1 cellular context compared by ENCODE assay signal in the genomic region with DNA sequence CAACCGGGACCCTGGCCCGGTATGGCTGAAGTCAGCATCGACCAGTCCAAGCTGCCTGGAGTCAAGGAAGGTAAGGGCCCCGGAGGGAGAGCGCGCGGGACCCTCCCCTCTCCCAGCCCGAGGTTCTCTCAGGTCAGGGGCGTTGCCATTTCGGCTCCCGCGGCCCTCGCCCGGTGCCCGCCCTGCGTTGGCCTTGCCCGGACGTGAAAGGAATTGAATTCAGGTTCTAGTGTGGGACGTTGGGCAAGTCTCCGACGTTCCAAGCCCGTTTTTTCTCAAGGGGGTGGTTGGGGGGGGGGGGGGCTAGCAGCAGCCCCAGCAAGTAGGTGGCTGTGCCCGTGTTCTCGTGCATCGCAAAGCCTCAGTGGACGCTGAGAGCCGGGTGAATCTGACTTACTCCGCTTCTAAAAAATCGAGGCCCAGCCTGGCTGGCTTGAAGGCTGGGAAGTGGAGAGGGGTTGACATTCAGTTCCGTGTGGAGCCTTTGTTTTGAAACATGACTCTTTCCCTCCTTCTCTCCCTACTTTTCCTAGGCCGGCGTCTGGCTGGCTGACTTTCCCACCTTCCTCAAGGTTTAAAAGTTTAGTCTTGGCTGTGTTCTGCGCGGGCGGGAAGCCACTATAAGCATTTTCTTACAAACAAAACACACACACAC.
A peak's percentile ranks its signal among the peaks of the same experiment; 100 is the strongest.
TF ChIP-seq lines count a peak whose summit lies in the region.

No MANE protein-coding gene starts in this region.

TF ChIP-seq in K562, 482 proteins besides CTCF, POLR2A, EP300 and RAD21:
- 0 out of 4 replicates have a peak, but pooled peaks of 1 of the 2 experiments have one; percentile 38 for TF ChIP-seq SIN3A (IDR thresholded peaks at IDR 0.05; ENCODE audit: borderline replicate concordance in 2 of 2, control insufficient read depth in 1 of 2, low read depth in 2 of 2, low read length in 2 of 2)
- peak; percentile 4 for TF ChIP-seq PCBP1 (IDR thresholded peaks at IDR 0.05; ENCODE audit: low read depth, low read length, poor library complexity, severe bottlenecking)
- TF ChIP-seq, protein P1, sequence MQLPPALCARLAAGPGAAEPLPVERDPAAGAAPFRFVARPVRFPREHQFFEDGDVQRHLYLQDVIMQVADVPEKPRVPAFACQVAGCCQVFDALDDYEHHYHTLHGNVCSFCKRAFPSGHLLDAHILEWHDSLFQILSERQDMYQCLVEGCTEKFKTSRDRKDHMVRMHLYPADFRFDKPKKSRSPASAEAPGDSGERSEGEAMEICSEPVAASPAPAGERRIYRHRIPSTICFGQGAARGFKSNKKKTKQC (CRISPR knock-in tag; IDR thresholded peaks at IDR 0.05), result peak; percentile 51; the same call in 1 of the 2 replicates
- TF ChIP-seq RB1 (IDR thresholded peaks at IDR 0.05; ENCODE audit: low read depth), result 0 out of 2 replicates have a peak, but pooled peaks have one; percentile 12
- TF ChIP-seq, protein P2, sequence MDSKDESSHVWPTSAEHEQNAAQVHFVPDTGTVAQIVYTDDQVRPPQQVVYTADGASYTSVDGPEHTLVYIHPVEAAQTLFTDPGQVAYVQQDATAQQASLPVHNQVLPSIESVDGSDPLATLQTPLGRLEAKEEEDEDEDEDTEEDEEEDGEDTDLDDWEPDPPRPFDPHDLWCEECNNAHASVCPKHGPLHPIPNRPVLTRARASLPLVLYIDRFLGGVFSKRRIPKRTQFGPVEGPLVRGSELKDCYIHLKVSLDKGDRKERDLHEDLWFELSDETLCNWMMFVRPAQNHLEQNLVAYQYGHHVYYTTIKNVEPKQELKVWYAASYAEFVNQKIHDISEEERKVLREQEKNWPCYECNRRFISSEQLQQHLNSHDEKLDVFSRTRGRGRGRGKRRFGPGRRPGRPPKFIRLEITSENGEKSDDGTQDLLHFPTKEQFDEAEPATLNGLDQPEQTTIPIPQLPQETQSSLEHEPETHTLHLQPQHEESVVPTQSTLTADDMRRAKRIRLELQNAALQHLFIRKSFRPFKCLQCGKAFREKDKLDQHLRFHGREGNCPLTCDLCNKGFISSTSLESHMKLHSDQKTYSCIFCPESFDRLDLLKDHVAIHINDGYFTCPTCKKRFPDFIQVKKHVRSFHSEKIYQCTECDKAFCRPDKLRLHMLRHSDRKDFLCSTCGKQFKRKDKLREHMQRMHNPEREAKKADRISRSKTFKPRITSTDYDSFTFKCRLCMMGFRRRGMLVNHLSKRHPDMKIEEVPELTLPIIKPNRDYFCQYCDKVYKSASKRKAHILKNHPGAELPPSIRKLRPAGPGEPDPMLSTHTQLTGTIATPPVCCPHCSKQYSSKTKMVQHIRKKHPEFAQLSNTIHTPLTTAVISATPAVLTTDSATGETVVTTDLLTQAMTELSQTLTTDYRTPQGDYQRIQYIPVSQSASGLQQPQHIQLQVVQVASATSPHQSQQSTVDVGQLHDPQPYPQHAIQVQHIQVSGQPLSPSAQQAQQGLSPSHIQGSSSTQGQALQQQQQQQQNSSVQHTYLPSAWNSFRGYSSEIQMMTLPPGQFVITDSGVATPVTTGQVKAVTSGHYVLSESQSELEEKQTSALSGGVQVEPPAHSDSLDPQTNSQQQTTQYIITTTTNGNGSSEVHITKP (IDR thresholded peaks at IDR 0.05; ENCODE audit: partially characterized antibody), result no peak
- TF ChIP-seq HNRNPUL1 (IDR thresholded peaks at IDR 0.05; ENCODE audit: low read length), result no peak
- peak; percentile 71 for TF ChIP-seq RBBP5 (IDR thresholded peaks at IDR 0.05; ENCODE audit: borderline replicate concordance, insufficient read depth, low read length, poor library complexity, severe bottlenecking)
- 0 out of 2 replicates have a peak, but pooled peaks have one; percentile 6 for TF ChIP-seq ETV5 (CRISPR knock-in tag; IDR thresholded peaks at IDR 0.05; ENCODE audit: low read depth)
- TF ChIP-seq CBX1 (IDR thresholded peaks at IDR 0.05; ENCODE audit: low read depth), result no peak
- TF ChIP-seq RBFOX2 (IDR thresholded peaks at IDR 0.05; ENCODE audit: low read depth, low read length), result peak; percentile 81
- peak; percentile 42 for TF ChIP-seq HNRNPLL (IDR thresholded peaks at IDR 0.05; ENCODE audit: low read depth, low read length, poor library complexity, severe bottlenecking)
- TF ChIP-seq ZBTB7A (IDR thresholded peaks at IDR 0.05; ENCODE audit: borderline replicate concordance, control insufficient read depth, low read depth, low read length), result peak; percentile 74
- TF ChIP-seq ZFX (CRISPR knock-in tag; IDR thresholded peaks at IDR 0.05), result peak; percentile 61
- TF ChIP-seq UBTF (IDR thresholded peaks at IDR 0.05; ENCODE audit: borderline replicate concordance in 1 of 2, low read depth in 2 of 2, low read length in 2 of 2), result 0 out of 4 replicates have a peak, but pooled peaks of 1 of the 2 experiments have one; percentile 7
- no peak for TF ChIP-seq GATAD2A (IDR thresholded peaks at IDR 0.05)
- peak; percentile 63 for TF ChIP-seq SAP30 (IDR thresholded peaks at IDR 0.05; ENCODE audit: borderline replicate concordance, insufficient read depth, low read depth, low read length, poor library complexity, severe bottlenecking)
- TF ChIP-seq HDGF (IDR thresholded peaks at IDR 0.05), result no peak
- TF ChIP-seq LCOR (CRISPR knock-in tag; IDR thresholded peaks at IDR 0.05), result 0 out of 2 replicates have a peak, but pooled peaks have one; percentile 5
- TF ChIP-seq, protein P3, sequence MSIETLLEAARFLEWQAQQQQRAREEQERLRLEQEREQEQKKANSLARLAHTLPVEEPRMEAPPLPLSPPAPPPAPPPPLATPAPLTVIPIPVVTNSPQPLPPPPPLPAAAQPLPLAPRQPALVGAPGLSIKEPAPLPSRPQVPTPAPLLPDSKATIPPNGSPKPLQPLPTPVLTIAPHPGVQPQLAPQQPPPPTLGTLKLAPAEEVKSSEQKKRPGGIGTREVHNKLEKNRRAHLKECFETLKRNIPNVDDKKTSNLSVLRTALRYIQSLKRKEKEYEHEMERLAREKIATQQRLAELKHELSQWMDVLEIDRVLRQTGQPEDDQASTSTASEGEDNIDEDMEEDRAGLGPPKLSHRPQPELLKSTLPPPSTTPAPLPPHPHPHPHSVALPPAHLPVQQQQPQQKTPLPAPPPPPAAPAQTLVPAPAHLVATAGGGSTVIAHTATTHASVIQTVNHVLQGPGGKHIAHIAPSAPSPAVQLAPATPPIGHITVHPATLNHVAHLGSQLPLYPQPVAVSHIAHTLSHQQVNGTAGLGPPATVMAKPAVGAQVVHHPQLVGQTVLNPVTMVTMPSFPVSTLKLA (conservative IDR thresholded peaks at IDR 0.05), result peak in 1 of 2 experiments; percentile 40; a peak in 1 of 4 replicates
- TF ChIP-seq, protein P4, sequence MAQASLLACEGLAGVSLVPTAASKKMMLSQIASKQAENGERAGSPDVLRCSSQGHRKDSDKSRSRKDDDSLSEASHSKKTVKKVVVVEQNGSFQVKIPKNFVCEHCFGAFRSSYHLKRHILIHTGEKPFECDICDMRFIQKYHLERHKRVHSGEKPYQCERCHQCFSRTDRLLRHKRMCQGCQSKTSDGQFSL (CRISPR knock-in tag; IDR thresholded peaks at IDR 0.05), result peak; percentile 63; the same call in 1 of the 2 replicates
- TF ChIP-seq, protein P4 (tag; IDR thresholded peaks at IDR 0.05), result peak in 1 of 2 experiments; percentile 69; a peak in 1 of 4 replicates
- peak; percentile 0 for TF ChIP-seq KDM5B (IDR thresholded peaks at IDR 0.05; ENCODE audit: insufficient replicate concordance, low read depth, low read length)
- TF ChIP-seq PHF8 (IDR thresholded peaks at IDR 0.05; ENCODE audit: borderline replicate concordance, low read length), result peak; percentile 33; the same call in 1 of the 2 replicates
- peak; percentile 74 for TF ChIP-seq POLR2G (IDR thresholded peaks at IDR 0.05; ENCODE audit: low read depth, low read length)
